In the genomic region with DNA sequence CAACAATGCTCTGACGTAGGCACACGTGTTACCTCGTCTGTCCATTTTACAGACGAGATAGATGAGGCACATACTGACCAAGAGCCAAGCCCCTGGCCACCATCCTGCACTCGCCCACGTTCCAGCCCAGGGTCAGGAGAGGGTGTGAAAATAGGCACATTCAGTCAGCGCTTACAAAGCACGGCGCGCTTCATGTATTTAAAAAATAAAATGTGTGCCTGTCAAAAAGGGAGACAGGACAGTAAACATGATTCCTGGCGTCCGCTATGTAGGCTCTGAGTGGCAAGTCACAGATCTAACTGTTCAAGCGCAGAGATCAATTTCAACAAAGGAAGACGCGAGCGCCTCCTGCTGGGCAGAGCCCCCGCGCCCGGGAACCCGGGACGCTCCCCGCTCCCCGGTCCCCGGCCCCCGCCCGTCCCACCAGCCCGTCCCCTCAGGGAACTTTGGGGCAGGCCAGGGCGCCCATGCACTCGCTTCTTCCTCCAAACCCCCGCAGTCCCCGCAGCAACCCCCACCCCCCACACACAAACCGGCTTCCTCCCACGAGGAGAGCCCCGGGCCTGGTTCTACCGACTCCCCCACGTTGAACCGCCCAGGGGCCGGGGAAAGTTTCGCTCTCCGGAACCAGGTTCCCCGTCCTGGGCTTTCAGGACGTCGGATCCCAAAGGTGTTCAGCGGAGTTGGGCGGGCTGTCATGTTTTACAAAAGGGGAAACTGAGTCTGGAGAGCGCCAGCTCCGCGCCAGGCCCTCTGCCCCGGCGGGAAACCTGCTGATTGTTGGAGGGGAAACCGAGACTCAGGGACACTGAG, we compare ENCODE assay signal across 8 cellular contexts. TPM values are rescaled to one million over a fixed set of nuclear protein-coding genes. Genes with fewer than 3 reads are reported as not detected.
DNase-seq lines count a peak whose midpoint lies in the region; ATAC-seq and TF ChIP-seq lines count a peak whose summit lies in the region.

No MANE protein-coding gene starts in this region.

- TF ChIP-seq CTCF in GM12873 (IDR thresholded peaks at IDR 0.05; ENCODE audit: insufficient read depth, low read depth, low read length, missing control alignments) (peak; percentile 82), fibroblast of the aortic adventitia (IDR thresholded peaks at IDR 0.05; ENCODE audit: insufficient read depth, low read length) (peak; percentile 74)

- 0 out of 2 replicates have a peak, but pooled peaks have one; percentile 16 for TF ChIP-seq POLR2A in Raji (IDR thresholded peaks at IDR 0.05; ENCODE audit: insufficient read depth, low read depth, low read length)

- ATAC-seq in natural killer cell treated with Interleukin-12 subunit alpha and Interleukin-12 subunit beta and Interleukin-15 and Interleukin-18, amount 100 ng/mL, for 72 hours, result peak; percentile 48 to 58
- ATAC-seq in HG02610 (IDR thresholded peaks at IDR 0.05; ENCODE audit: unreplicated experiment), result no peak

- DNase-seq in HUDEP-2 (lab: John Stamatoyannopoulos, UW; ENCODE audit: unreplicated experiment in 76 of 76) (peak in 71 of 76 experiments; percentile 27 to 92 (median 77)), fibroblast of the aortic adventitia (ENCODE audit: low read depth) (peak; percentile 70)
- DNase-seq in activated effector memory CD4-positive, alpha-beta T cell treated with anti-CD3 and anti-CD28 coated beads, Interleukin-2, amount 50 U/mL, for 16 hours, result peak; percentile 97
- DNase-seq in natural killer cell treated with Interleukin-12 subunit alpha and Interleukin-12 subunit beta and Interleukin-15 and Interleukin-18, amount 100 ng/mL, for 72 hours (ENCODE audit: low spot score), result peak; percentile 86
- peak; percentile 72 to 92 (median 84) for DNase-seq in stimulated activated naive CD4-positive, alpha-beta T cell (lab: John Stamatoyannopoulos, UW)

- H3K27ac Mint-ChIP-seq in natural killer cell treated with Interleukin-12 subunit alpha and Interleukin-12 subunit beta and Interleukin-15 and Interleukin-18, amount 100 ng/mL, for 72 hours, result peak overlapping the region; percentile 89 to 97

- H3K27me3 Mint-ChIP-seq in natural killer cell treated with Interleukin-12 subunit alpha and Interleukin-12 subunit beta and Interleukin-15 and Interleukin-18, amount 100 ng/mL, for 72 hours, result no peaks in the 10 kb centered on the region

- H3K4me3 Mint-ChIP-seq in natural killer cell treated with Interleukin-12 subunit alpha and Interleukin-12 subunit beta and Interleukin-15 and Interleukin-18, amount 100 ng/mL, for 72 hours, result peak overlapping the region; percentile 84

- H3K36me3 Mint-ChIP-seq in natural killer cell treated with Interleukin-12 subunit alpha and Interleukin-12 subunit beta and Interleukin-15 and Interleukin-18, amount 100 ng/mL, for 72 hours, result no peaks in the 10 kb centered on the region

- peak overlapping the region; percentile 78 for H3K4me3 ChIP-seq in fibroblast of the aortic adventitia (ENCODE audit: low read depth, low read length)

- peaks cover 30 to 31% of the 10 kb centered on the region in 2 donors for H3K4me1 Mint-ChIP-seq in natural killer cell treated with Interleukin-12 subunit alpha and Interleukin-12 subunit beta and Interleukin-15 and Interleukin-18, amount 100 ng/mL, for 72 hours (ENCODE audit: low read depth in 2 of 2)

- H3K9me3 Mint-ChIP-seq in natural killer cell treated with Interleukin-12 subunit alpha and Interleukin-12 subunit beta and Interleukin-15 and Interleukin-18, amount 100 ng/mL, for 72 hours, result no peaks in the 10 kb centered on the region

RNA-seq across cellular contexts. Expression of a gene that starts 10.4 kb away (rescaled TPM):
- 4.2 and 4.6 TPM in 2 replicates for total RNA-seq in fibroblast of the aortic adventitia (ENCODE audit: low replicate concordance)
- total RNA-seq in natural killer cell treated with Interleukin-12 subunit alpha and Interleukin-12 subunit beta and Interleukin-15 and Interleukin-18, amount 100 ng/mL, for 72 hours, result 1 to 10 TPM; 1.3 to 3.9 TPM

RNA-seq across cellular contexts. Expression of a gene that starts 13.8 kb away (rescaled TPM):
- total RNA-seq in fibroblast of the aortic adventitia (ENCODE audit: low replicate concordance), result 0.41 TPM in 1 of 2 replicates, not detected in the other
- total RNA-seq in natural killer cell treated with Interleukin-12 subunit alpha and Interleukin-12 subunit beta and Interleukin-15 and Interleukin-18, amount 100 ng/mL, for 72 hours, result under 1 TPM; 0.11 to 0.29 TPM

RNA-seq across cellular contexts. Expression of a gene that starts 45.6 kb away (rescaled TPM):
- total RNA-seq in fibroblast of the aortic adventitia (ENCODE audit: low replicate concordance), result 5.6 and 14.4 TPM in 2 replicates
- 1,000 to 10,000 TPM in 1 of 2 donors, 100 to 1,000 TPM in 1; 666 to 1,078 TPM for total RNA-seq in natural killer cell treated with Interleukin-12 subunit alpha and Interleukin-12 subunit beta and Interleukin-15 and Interleukin-18, amount 100 ng/mL, for 72 hours

RNA-seq across cellular contexts. Expression of a gene that starts 48.8 kb away (rescaled TPM):
- under 0.01 TPM in 1 of 2 replicates, not detected in the other for total RNA-seq in fibroblast of the aortic adventitia (ENCODE audit: low replicate concordance)
- total RNA-seq in natural killer cell treated with Interleukin-12 subunit alpha and Interleukin-12 subunit beta and Interleukin-15 and Interleukin-18, amount 100 ng/mL, for 72 hours, result 100 to 1,000 TPM; 508 to 635 TPM

Comparison
In these comparisons a context has a peak if more than half of its experiments do, and no peak if none do; other contexts are left out.
1. RNA of a gene that starts 45.6 kb away (total RNA-seq): 666 to 1,078 TPM in natural killer cell treated with Interleukin-12 subunit alpha and Interleukin-12 subunit beta and Interleukin-15 and Interleukin-18, amount 100 ng/mL, for 72 hours; 5.6 to 14.4 TPM in fibroblast of the aortic adventitia; every median in the first group is over 10 times any median in the second.
2. Peak in every context shown above with its lines, with median percentiles within 50 percentile points of each other: DNase-seq.